7 cellular contexts compared by ENCODE assay signal in genomic region chr1:170370087-170370486, GRCh38.
"Had no signal": no experiment of that assay in that cellular context is flagged by ENCODE, and none has a peak within 500 bp of the region (broad histone marks: within the 10 kb centered on the region; RNA-seq: fewer than 3 reads in every experiment).

No MANE protein-coding gene starts in this region.

- ATAC-seq: HepG2, K562 had no signal

- H3K4me1 Mint-ChIP-seq: IgD-negative memory B cell had no signal

- DNase-seq: IMR-90, KBM-7, KG1 had no signal

- H3K27ac ChIP-seq: HL-60 had no signal

- H3K4me3 ChIP-seq: K562 had no signal

- H3K36me3 Mint-ChIP-seq: IgD-negative memory B cell had no signal

- H3K4me3 Mint-ChIP-seq: IgD-negative memory B cell had no signal
